8 cellular contexts compared by ENCODE assay signal in genomic region chr3:15269091-15269989, GRCh38.
DNase-seq lines count a peak whose midpoint lies in the region; ATAC-seq, FAIRE-seq and TF ChIP-seq lines count a peak whose summit lies in the region.

No MANE protein-coding gene starts in this region.

- H3K4me3 ChIP-seq in HUES48 (ENCODE audit: low read depth, low read length) (no peak overlapping the region), bronchial epithelial cell (ENCODE audit: low read depth, low read length) (no peak overlapping the region)

- no peaks in the 10 kb centered on the region for H3K4me1 ChIP-seq in HUES48 (ENCODE audit: control insufficient read depth, insufficient read depth, low read length)

- no peak for FAIRE-seq in bronchial epithelial cell (lab: Jason Lieb, UNC)

- no peak for TF ChIP-seq CTCF in bronchial epithelial cell (IDR thresholded peaks at IDR 0.05; ENCODE audit: insufficient read depth, low read length, severe bottlenecking)

- H3K9ac ChIP-seq in HUES48 (ENCODE audit: low read depth, low read length) = no peak overlapping the region

- ATAC-seq in GM19455 (IDR thresholded peaks at IDR 0.05; ENCODE audit: unreplicated experiment) = peak; percentile 48
- ATAC-seq in activated CD4-positive, CD25-positive, alpha-beta regulatory T cell treated with anti-CD3 and anti-CD28 coated beads, Interleukin-2, amount 50 U/mL, for 24 hours = peak; percentile 86 to 87

- DNase-seq in AG08395 (ENCODE audit: low spot score) = peak; percentile 96
- peak; percentile 94 for DNase-seq in bronchial epithelial cell (ENCODE audit: low read depth)
- peak; percentile 86 for DNase-seq in kidney tubule cell (ENCODE audit: low spot score)
- DNase-seq in stimulated activated CD4-positive, alpha-beta T cell treated with anti-CD3 and anti-CD28 coated beads, Interleukin-2, amount 100 ng/mL, for 24 hours = peak; percentile 84 to 86
- no peak for DNase-seq in NCI-H524 (lab: John Stamatoyannopoulos, UW)

- H3K27ac ChIP-seq in HUES48 (ENCODE audit: low read depth, low read length) = peak overlapping the region; percentile 40

- H3K36me3 ChIP-seq in HUES48 (ENCODE audit: control insufficient read depth, insufficient read depth, low read length) = 0 out of 2 replicates have a peak, but pooled peaks cover 4% of the 10 kb centered on the region
- no peaks in the 10 kb centered on the region for H3K36me3 ChIP-seq in bronchial epithelial cell (ENCODE audit: control insufficient read depth, insufficient read depth, low read length)

- H3K9me3 ChIP-seq in HUES48 (ENCODE audit: control insufficient read depth, insufficient read depth, low read length) = no peaks in the 10 kb centered on the region

- H3K27me3 ChIP-seq in HUES48 (ENCODE audit: control insufficient read depth, insufficient read depth, low read length) (no peaks in the 10 kb centered on the region), bronchial epithelial cell (ENCODE audit: control insufficient read depth, insufficient read depth, low read length) (no peaks in the 10 kb centered on the region)

Comparison
In these comparisons a context has a peak if more than half of its experiments do, and no peak if none do; other contexts are left out.
1. DNase-seq: peak in AG08395 (single experiment), bronchial epithelial cell (single experiment), kidney tubule cell (single experiment) and stimulated activated CD4-positive, alpha-beta T cell treated with anti-CD3 and anti-CD28 coated beads, Interleukin-2, amount 100 ng/mL, for 24 hours (2 of 2); none in NCI-H524 (0 of 2).